Comparison of ENCODE assay signal across 8 cellular contexts in genomic region chr2:201257941-201258665, GRCh38. TPM values are rescaled to one million over a fixed set of nuclear protein-coding genes. Genes with fewer than 3 reads are reported as not detected.
DNase-seq lines count a peak whose midpoint lies in the region; ATAC-seq and TF ChIP-seq lines count a peak whose summit lies in the region.

No MANE protein-coding gene starts in this region.

- peaks cover 32% of the 10 kb centered on the region for H3K4me1 Mint-ChIP-seq in osteocyte (ENCODE audit: unreplicated experiment)

- H3K4me3 ChIP-seq in foreskin fibroblast (ENCODE audit: low read depth in 1 of 2, low read length in 2 of 2): peak overlapping the region; percentile 64 to 68
- peak overlapping the region; percentile 53 for H3K4me3 ChIP-seq in thymus (ENCODE audit: low read length)

- H3K27me3 ChIP-seq in thymus (ENCODE audit: control insufficient read depth, insufficient read depth): no peaks in the 10 kb centered on the region

- H3K27ac Mint-ChIP-seq in osteocyte (ENCODE audit: unreplicated experiment): peak overlapping the region; percentile 100

- H3K4me3 Mint-ChIP-seq in osteocyte (ENCODE audit: unreplicated experiment): peak overlapping the region; percentile 96

- H3K36me3 ChIP-seq in thymus (ENCODE audit: control insufficient read depth, insufficient read depth): no peaks in the 10 kb centered on the region

- H3K9me3 Mint-ChIP-seq in osteocyte (ENCODE audit: unreplicated experiment): no peaks in the 10 kb centered on the region

- peak; percentile 53 for ATAC-seq in HG03442 (IDR thresholded peaks at IDR 0.05; ENCODE audit: unreplicated experiment)

- H3K9me3 ChIP-seq in thymus (ENCODE audit: control insufficient read depth): no peaks in the 10 kb centered on the region

- peak overlapping the region; percentile 99 for H3K27ac ChIP-seq in thymus (ENCODE audit: low read depth)

- H3K4me1 ChIP-seq in thymus (ENCODE audit: control insufficient read depth, insufficient read depth, low read length): peaks cover 58% of the 10 kb centered on the region

- H3K27me3 Mint-ChIP-seq in osteocyte (ENCODE audit: unreplicated experiment): no peaks in the 10 kb centered on the region

- TF ChIP-seq CTCF in foreskin fibroblast (IDR thresholded peaks at IDR 0.05; ENCODE audit: low read depth, low read length) (no peak), osteocyte (IDR thresholded peaks at IDR 0.05) (peak; percentile 38)

- WGBS in thymus: under 1% methylated on average over 11 of the region's 11 CpGs

- H3K36me3 Mint-ChIP-seq in osteocyte (ENCODE audit: unreplicated experiment): no peaks in the 10 kb centered on the region

- peak; percentile 44 for DNase-seq in Ammon's horn (ENCODE audit: low spot score)
- peak; percentile 48 for DNase-seq in GM19240 (ENCODE audit: insufficient read length, low spot score)
- peak; percentile 97 for DNase-seq in RPMI8226
- peak; percentile 82 for DNase-seq in activated T-helper 9 cell treated with anti-CD3 and anti-CD28 coated beads, Interleukin-2, amount 50 U/mL, for 16 hours (ENCODE audit: low read depth)
- peak; percentile 61 to 81 for DNase-seq in foreskin fibroblast
- DNase-seq in osteocyte (ENCODE audit: extremely low spot score, unreplicated experiment): no peak

RNA-seq across cellular contexts. Expression of gene CASP8, which starts 2.2 kb away (rescaled TPM):
- 11.1 and 11.4 TPM in 2 replicates for total RNA-seq in osteocyte
- polyA plus RNA-seq in thymus: 41.1 TPM
